Comparison of ENCODE assay signal across 12 cellular contexts in genomic region chr19:4972509-4973230, GRCh38. TPM values are rescaled to one million over a fixed set of nuclear protein-coding genes. Genes with fewer than 3 reads are reported as not detected.
A peak's percentile ranks its signal among the peaks of the same experiment; 100 is the strongest.
DNase-seq lines count a peak whose midpoint lies in the region; ATAC-seq and TF ChIP-seq lines count a peak whose summit lies in the region.
"Had no signal": no experiment of that assay in that cellular context is flagged by ENCODE, and none has a peak within 500 bp of the region (broad histone marks: within the 10 kb centered on the region; RNA-seq: fewer than 3 reads in every experiment).

No MANE protein-coding gene starts in this region.

- H3K36me3 Mint-ChIP-seq in activated naive CD4-positive, alpha-beta T cell treated with anti-CD3 and anti-CD28 coated beads, Interleukin-2, amount 10 ng/mL, durations not matched to agents 7 days and 5 days: peaks cover 20% of the 10 kb centered on the region
- H3K36me3 Mint-ChIP-seq in WTC11 (no peaks in the 10 kb centered on the region; the same call in 1 of the 2 replicates), type B pancreatic cell (no peaks in the 10 kb centered on the region)
- H3K36me3 Mint-ChIP-seq: immature natural killer cell had no signal

- no peak for TF ChIP-seq CTCF in WTC11 (IDR thresholded peaks at IDR 0.05)
- no peak for TF ChIP-seq CTCF in foreskin fibroblast (IDR thresholded peaks at IDR 0.05; ENCODE audit: low read depth, low read length)
- no peak for TF ChIP-seq CTCF in type B pancreatic cell (conservative IDR thresholded peaks at IDR 0.05)

- CTCF ChIA-PET in activated naive CD4-positive, alpha-beta T cell treated with anti-CD3 and anti-CD28 coated beads, Interleukin-2, amount 10 ng/mL, durations not matched to agents 7 days and 5 days (lab: Charles Lee): interaction anchor here (1.4 kb wide), 1 partner anchor 61 kb away, joined by 3 read pairs; no protein-coding TSS in a partner anchor
- CTCF ChIA-PET in WTC11 (lab: Charles Lee): interaction anchor here (0.7 to 4.4 kb wide), 6 partner anchors 29 to 121 kb away, joined by 3 to 23 read pairs (median 4); no protein-coding TSS in a partner anchor

- H3K4me3 ChIP-seq in foreskin fibroblast (ENCODE audit: low read depth in 1 of 2, low read length in 2 of 2): no peak overlapping the region
- H3K4me3 ChIP-seq: SJCRH30 had no signal

- H3K4me1 Mint-ChIP-seq in activated naive CD4-positive, alpha-beta T cell treated with anti-CD3 and anti-CD28 coated beads, Interleukin-2, amount 10 ng/mL, durations not matched to agents 7 days and 5 days: peaks cover 34% of the 10 kb centered on the region
- H3K4me1 Mint-ChIP-seq in WTC11 (peaks cover 54% of the 10 kb centered on the region), type B pancreatic cell (ENCODE audit: unreplicated experiment) (peaks cover 50% of the 10 kb centered on the region)

- POLR2A ChIA-PET in WTC11 (lab: Charles Lee): no interaction called here

- no peak overlapping the region for H3K27ac Mint-ChIP-seq in activated naive CD4-positive, alpha-beta T cell treated with anti-CD3 and anti-CD28 coated beads, Interleukin-2, amount 10 ng/mL, durations not matched to agents 7 days and 5 days
- peak overlapping the region; percentile 68; the same call in 1 of the 2 replicates for H3K27ac Mint-ChIP-seq in WTC11
- no peak overlapping the region for H3K27ac Mint-ChIP-seq in type B pancreatic cell
- H3K27ac Mint-ChIP-seq: activated CD8-positive, alpha-beta T cell treated with anti-CD3 and anti-CD28 coated beads for 36 hours had no signal

- ATAC-seq in WTC11 (no peak), HG03571 (IDR thresholded peaks at IDR 0.05; ENCODE audit: unreplicated experiment) (no peak)
- ATAC-seq: activated CD8-positive, alpha-beta T cell treated with anti-CD3 and anti-CD28 coated beads for 36 hours had no signal

- peak overlapping the region; percentile 44 for H3K4me3 Mint-ChIP-seq in activated naive CD4-positive, alpha-beta T cell treated with anti-CD3 and anti-CD28 coated beads, Interleukin-2, amount 10 ng/mL, durations not matched to agents 7 days and 5 days
- no peak overlapping the region for H3K4me3 Mint-ChIP-seq in WTC11
- H3K4me3 Mint-ChIP-seq in type B pancreatic cell: peak overlapping the region; percentile 74

- DNase-seq in activated naive CD4-positive, alpha-beta T cell treated with anti-CD3 and anti-CD28 coated beads, Interleukin-2, amount 10 ng/mL, durations not matched to agents 7 days and 5 days: no peak
- no peak for DNase-seq in activated naive CD4-positive, alpha-beta T cell treated with Interleukin-2 at 50 U/mL for 16 hours
- no peak for DNase-seq in WTC11 (ENCODE audit: low spot score)
- DNase-seq in foreskin fibroblast: peak; percentile 59 to 78
- no peak for DNase-seq in type B pancreatic cell (ENCODE audit: extremely low spot score, unreplicated experiment)
- no peak for DNase-seq in NCI-H1048 (lab: John Stamatoyannopoulos, UW)
- DNase-seq in hippocampal formation (lab: John Stamatoyannopoulos, UW): no peak
- DNase-seq: activated CD8-positive, alpha-beta T cell treated with anti-CD3 and anti-CD28 coated beads for 36 hours; immature natural killer cell; NCI-H187; SJCRH30 had no signal

- H3K27me3 Mint-ChIP-seq in activated naive CD4-positive, alpha-beta T cell treated with anti-CD3 and anti-CD28 coated beads, Interleukin-2, amount 10 ng/mL, durations not matched to agents 7 days and 5 days: no peaks in the 10 kb centered on the region
- no peaks in the 10 kb centered on the region for H3K27me3 Mint-ChIP-seq in WTC11 (ENCODE audit: low read depth)
- H3K27me3 Mint-ChIP-seq in type B pancreatic cell: no peaks in the 10 kb centered on the region
- H3K27me3 Mint-ChIP-seq: activated CD8-positive, alpha-beta T cell treated with anti-CD3 and anti-CD28 coated beads for 36 hours had no signal

- no peaks in the 10 kb centered on the region for H3K9me3 Mint-ChIP-seq in activated naive CD4-positive, alpha-beta T cell treated with anti-CD3 and anti-CD28 coated beads, Interleukin-2, amount 10 ng/mL, durations not matched to agents 7 days and 5 days
- no peaks in the 10 kb centered on the region for H3K9me3 Mint-ChIP-seq in WTC11
- no peaks in the 10 kb centered on the region for H3K9me3 Mint-ChIP-seq in type B pancreatic cell
- H3K9me3 Mint-ChIP-seq: activated CD8-positive, alpha-beta T cell treated with anti-CD3 and anti-CD28 coated beads for 36 hours; immature natural killer cell had no signal

TF ChIP-seq in WTC11, 78 proteins besides CTCF, POLR2A, EP300 and RAD21:
- TF ChIP-seq TEAD4 (CRISPR knock-in tag; IDR thresholded peaks at IDR 0.05): no peak
- no peak for TF ChIP-seq ZNF317 (CRISPR knock-in tag; IDR thresholded peaks at IDR 0.05; ENCODE audit: borderline replicate concordance, low read depth)
- no peak for TF ChIP-seq JUN (CRISPR knock-in tag; IDR thresholded peaks at IDR 0.05)
- TF ChIP-seq TP53 (CRISPR knock-in tag; IDR thresholded peaks at IDR 0.05): no peak

RNA-seq across cellular contexts. Expression of gene KDM4B, which starts 3.8 kb away (rescaled TPM):
- 43.2 to 56.0 TPM (median 53.1 TPM) in 3 replicates for total RNA-seq in WTC11 (2021)
- 34.3 and 48.8 TPM in 2 replicates for total RNA-seq in type B pancreatic cell (ENCODE audit: low replicate concordance)

Comparison
In these comparisons a context has a peak if more than half of its experiments do, and no peak if none do; other contexts are left out.
1. DNase-seq: peak in foreskin fibroblast (2 of 2); none in activated naive CD4-positive, alpha-beta T cell treated with anti-CD3 and anti-CD28 coated beads, Interleukin-2, amount 10 ng/mL, durations not matched to agents 7 days and 5 days (single experiment), activated naive CD4-positive, alpha-beta T cell treated with Interleukin-2 at 50 U/mL for 16 hours (single experiment), WTC11 (single experiment), type B pancreatic cell (single experiment), NCI-H1048 (single experiment) and hippocampal formation (0 of 2).